Comparison of ENCODE assay signal across 26 cellular contexts in the genomic region with DNA sequence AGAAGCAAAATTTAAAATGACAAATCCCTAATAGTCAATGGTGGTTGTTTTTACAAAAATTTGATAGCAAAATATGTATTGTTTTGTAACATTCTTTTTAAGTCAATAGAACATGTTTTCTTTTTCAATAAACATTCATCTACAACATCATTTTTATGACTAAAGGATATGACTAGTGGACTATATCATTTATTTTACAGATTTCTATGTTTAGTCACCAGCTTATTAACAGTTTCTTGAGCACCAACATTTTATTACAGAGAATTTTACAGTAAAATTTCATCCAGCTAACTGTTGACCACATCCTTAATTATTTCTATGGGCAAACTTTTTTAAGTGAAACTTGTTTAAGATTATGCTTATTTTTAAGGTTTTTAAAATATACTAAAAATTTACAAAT.
"Had no signal": no experiment of that assay in that cellular context is flagged by ENCODE, and none has a peak within 500 bp of the region (broad histone marks: within the 10 kb centered on the region; RNA-seq: fewer than 3 reads in every experiment).

No MANE protein-coding gene starts in this region.

- H3K4me1 ChIP-seq: adrenal gland, body of pancreas, gastroesophageal sphincter, left ventricle myocardium inferior, right atrium auricular region, thyroid gland, upper lobe of left lung, vagina had no signal

- ATAC-seq: body of pancreas, gastroesophageal sphincter had no signal

- H3K36me3 ChIP-seq: adrenal gland, gastroesophageal sphincter, left ventricle myocardium inferior, right atrium auricular region, thyroid gland, upper lobe of left lung, vagina had no signal

- H3K4me2 ChIP-seq: hepatocyte had no signal

- H3K27me3 ChIP-seq: adrenal gland, body of pancreas, gastroesophageal sphincter, right atrium auricular region, thyroid gland, upper lobe of left lung, vagina had no signal

- H3K4me3 ChIP-seq: adrenal gland, body of pancreas, gastroesophageal sphincter, hepatocyte, left ventricle myocardium inferior, lung, mucosa of descending colon, right atrium auricular region, thyroid gland, upper lobe of left lung, vagina had no signal

- H3K9me3 ChIP-seq: adrenal gland, body of pancreas, gastroesophageal sphincter, mucosa of descending colon, thyroid gland, upper lobe of left lung, vagina had no signal

- DNase-seq: activated CD4-positive, alpha-beta memory T cell treated with anti-CD3 and anti-CD28 coated beads for 36 hours; activated CD4-positive, CD25-positive, alpha-beta regulatory T cell treated with anti-CD3 and anti-CD28 coated beads, Interleukin-2, amount 50 U/mL, for 72 hours; activated CD8-positive, alpha-beta memory T cell treated with anti-CD3 and anti-CD28 coated beads, Interleukin-2, amount 50 U/mL, for 4 hours; activated effector memory CD4-positive, alpha-beta T cell treated with anti-CD3 and anti-CD28 coated beads, Interleukin-2, amount 50 U/mL, for 16 hours; activated naive CD4-positive, alpha-beta T cell treated with anti-CD3 and anti-CD28 coated beads for 36 hours; activated naive CD8-positive, alpha-beta T cell treated with anti-CD3 and anti-CD28 coated beads for 36 hours; activated T-cell treated with anti-CD3 and anti-CD28 coated beads, Interleukin-2, amount 50 U/mL, for 1 hour; adrenal gland; aorta; body of pancreas; dermis blood vessel endothelial cell; effector CD8-positive, alpha-beta T cell; islet precursor cell; left ventricle myocardium inferior; mucosa of descending colon; stimulated activated CD4-positive, alpha-beta T cell treated with anti-CD3 and anti-CD28 coated beads, Interleukin-4, amount 100 ng/mL, for 24 hours; stimulated activated naive CD8-positive, alpha-beta T cell treated with anti-CD3 and anti-CD28 coated beads, Interleukin-15, amount 100 ng/mL, for 72 hours; substantia nigra; T1000; thyroid gland; upper lobe of left lung had no signal
